1 cellular context compared by ENCODE assay signal in genomic region chr3:194512895-194513601, GRCh38.
A peak's percentile ranks its signal among the peaks of the same experiment; 100 is the strongest.
TF ChIP-seq lines count a peak whose summit lies in the region.

No MANE protein-coding gene starts in this region.

TF ChIP-seq in HepG2, 621 proteins besides CTCF, POLR2A, EP300 and RAD21 (continued from another document and continues in another):
- TF ChIP-seq, protein P1, sequence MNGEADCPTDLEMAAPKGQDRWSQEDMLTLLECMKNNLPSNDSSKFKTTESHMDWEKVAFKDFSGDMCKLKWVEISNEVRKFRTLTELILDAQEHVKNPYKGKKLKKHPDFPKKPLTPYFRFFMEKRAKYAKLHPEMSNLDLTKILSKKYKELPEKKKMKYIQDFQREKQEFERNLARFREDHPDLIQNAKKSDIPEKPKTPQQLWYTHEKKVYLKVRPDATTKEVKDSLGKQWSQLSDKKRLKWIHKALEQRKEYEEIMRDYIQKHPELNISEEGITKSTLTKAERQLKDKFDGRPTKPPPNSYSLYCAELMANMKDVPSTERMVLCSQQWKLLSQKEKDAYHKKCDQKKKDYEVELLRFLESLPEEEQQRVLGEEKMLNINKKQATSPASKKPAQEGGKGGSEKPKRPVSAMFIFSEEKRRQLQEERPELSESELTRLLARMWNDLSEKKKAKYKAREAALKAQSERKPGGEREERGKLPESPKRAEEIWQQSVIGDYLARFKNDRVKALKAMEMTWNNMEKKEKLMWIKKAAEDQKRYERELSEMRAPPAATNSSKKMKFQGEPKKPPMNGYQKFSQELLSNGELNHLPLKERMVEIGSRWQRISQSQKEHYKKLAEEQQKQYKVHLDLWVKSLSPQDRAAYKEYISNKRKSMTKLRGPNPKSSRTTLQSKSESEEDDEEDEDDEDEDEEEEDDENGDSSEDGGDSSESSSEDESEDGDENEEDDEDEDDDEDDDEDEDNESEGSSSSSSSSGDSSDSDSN (CRISPR knock-in tag; IDR thresholded peaks at IDR 0.05), result peak; percentile 32; the same call in 1 of the 2 replicates
- no peak for TF ChIP-seq ZNF567 (CRISPR knock-in tag; IDR thresholded peaks at IDR 0.05; ENCODE audit: borderline replicate concordance)
- TF ChIP-seq NR2F6 (IDR thresholded peaks at IDR 0.05), result no peak
- TF ChIP-seq NR2F6 (CRISPR knock-in tag; IDR thresholded peaks at IDR 0.05), result peak; percentile 50
- TF ChIP-seq SALL1 (CRISPR knock-in tag; IDR thresholded peaks at IDR 0.05), result peak; percentile 63
- TF ChIP-seq SAP130 (CRISPR knock-in tag; IDR thresholded peaks at IDR 0.05; ENCODE audit: low read depth), result peak; percentile 69
- TF ChIP-seq ZNF616 (CRISPR knock-in tag; IDR thresholded peaks at IDR 0.05; ENCODE audit: low read depth), result no peak
- no peak for TF ChIP-seq ZNF281 (CRISPR knock-in tag; IDR thresholded peaks at IDR 0.05; ENCODE audit: borderline replicate concordance)
- TF ChIP-seq SP5 (CRISPR knock-in tag; IDR thresholded peaks at IDR 0.05; ENCODE audit: borderline replicate concordance, low read depth), result peak; percentile 91
- TF ChIP-seq ELF1 (CRISPR knock-in tag; IDR thresholded peaks at IDR 0.05), result 0 out of 2 replicates have a peak, but pooled peaks have one; percentile 17
- TF ChIP-seq, protein P2, sequence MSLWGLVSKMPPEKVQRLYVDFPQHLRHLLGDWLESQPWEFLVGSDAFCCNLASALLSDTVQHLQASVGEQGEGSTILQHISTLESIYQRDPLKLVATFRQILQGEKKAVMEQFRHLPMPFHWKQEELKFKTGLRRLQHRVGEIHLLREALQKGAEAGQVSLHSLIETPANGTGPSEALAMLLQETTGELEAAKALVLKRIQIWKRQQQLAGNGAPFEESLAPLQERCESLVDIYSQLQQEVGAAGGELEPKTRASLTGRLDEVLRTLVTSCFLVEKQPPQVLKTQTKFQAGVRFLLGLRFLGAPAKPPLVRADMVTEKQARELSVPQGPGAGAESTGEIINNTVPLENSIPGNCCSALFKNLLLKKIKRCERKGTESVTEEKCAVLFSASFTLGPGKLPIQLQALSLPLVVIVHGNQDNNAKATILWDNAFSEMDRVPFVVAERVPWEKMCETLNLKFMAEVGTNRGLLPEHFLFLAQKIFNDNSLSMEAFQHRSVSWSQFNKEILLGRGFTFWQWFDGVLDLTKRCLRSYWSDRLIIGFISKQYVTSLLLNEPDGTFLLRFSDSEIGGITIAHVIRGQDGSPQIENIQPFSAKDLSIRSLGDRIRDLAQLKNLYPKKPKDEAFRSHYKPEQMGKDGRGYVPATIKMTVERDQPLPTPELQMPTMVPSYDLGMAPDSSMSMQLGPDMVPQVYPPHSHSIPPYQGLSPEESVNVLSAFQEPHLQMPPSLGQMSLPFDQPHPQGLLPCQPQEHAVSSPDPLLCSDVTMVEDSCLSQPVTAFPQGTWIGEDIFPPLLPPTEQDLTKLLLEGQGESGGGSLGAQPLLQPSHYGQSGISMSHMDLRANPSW (CRISPR knock-in tag; IDR thresholded peaks at IDR 0.05; ENCODE audit: borderline replicate concordance), result 0 out of 2 replicates have a peak, but pooled peaks have one; percentile 39
- 0 out of 2 replicates have a peak, but pooled peaks have one; percentile 41 for TF ChIP-seq ZNF512B (CRISPR knock-in tag; IDR thresholded peaks at IDR 0.05; ENCODE audit: borderline replicate concordance)
- TF ChIP-seq, protein P3, sequence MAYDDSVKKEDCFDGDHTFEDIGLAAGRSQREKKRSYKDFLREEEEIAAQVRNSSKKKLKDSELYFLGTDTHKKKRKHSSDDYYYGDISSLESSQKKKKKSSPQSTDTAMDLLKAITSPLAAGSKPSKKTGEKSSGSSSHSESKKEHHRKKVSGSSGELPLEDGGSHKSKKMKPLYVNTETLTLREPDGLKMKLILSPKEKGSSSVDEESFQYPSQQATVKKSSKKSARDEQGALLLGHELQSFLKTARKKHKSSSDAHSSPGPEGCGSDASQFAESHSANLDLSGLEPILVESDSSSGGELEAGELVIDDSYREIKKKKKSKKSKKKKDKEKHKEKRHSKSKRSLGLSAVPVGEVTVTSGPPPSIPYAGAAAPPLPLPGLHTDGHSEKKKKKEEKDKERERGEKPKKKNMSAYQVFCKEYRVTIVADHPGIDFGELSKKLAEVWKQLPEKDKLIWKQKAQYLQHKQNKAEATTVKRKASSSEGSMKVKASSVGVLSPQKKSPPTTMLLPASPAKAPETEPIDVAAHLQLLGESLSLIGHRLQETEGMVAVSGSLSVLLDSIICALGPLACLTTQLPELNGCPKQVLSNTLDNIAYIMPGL (CRISPR knock-in tag; IDR thresholded peaks at IDR 0.05; ENCODE audit: borderline replicate concordance in 1 of 2, low read depth in 1 of 2), result no peak
- TF ChIP-seq ERF (CRISPR knock-in tag; IDR thresholded peaks at IDR 0.05), result peak; percentile 42; the same call in 1 of the 2 replicates
- TF ChIP-seq, protein P4, sequence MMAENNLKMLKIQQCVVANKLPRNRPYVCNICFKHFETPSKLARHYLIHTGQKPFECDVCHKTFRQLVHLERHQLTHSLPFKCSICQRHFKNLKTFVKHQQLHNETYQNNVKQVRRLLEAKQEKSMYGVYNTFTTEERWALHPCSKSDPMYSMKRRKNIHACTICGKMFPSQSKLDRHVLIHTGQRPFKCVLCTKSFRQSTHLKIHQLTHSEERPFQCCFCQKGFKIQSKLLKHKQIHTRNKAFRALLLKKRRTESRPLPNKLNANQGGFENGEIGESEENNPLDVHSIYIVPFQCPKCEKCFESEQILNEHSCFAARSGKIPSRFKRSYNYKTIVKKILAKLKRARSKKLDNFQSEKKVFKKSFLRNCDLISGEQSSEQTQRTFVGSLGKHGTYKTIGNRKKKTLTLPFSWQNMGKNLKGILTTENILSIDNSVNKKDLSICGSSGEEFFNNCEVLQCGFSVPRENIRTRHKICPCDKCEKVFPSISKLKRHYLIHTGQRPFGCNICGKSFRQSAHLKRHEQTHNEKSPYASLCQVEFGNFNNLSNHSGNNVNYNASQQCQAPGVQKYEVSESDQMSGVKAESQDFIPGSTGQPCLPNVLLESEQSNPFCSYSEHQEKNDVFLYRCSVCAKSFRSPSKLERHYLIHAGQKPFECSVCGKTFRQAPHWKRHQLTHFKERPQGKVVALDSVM (CRISPR knock-in tag; IDR thresholded peaks at IDR 0.05), result peak; percentile 93
- TF ChIP-seq CREM (IDR thresholded peaks at IDR 0.05), result peak; percentile 45
- TF ChIP-seq CREM (CRISPR knock-in tag; IDR thresholded peaks at IDR 0.05), result no peak
- no peak for TF ChIP-seq ZFP62 (CRISPR knock-in tag; IDR thresholded peaks at IDR 0.05)
- TF ChIP-seq HDAC2 (CRISPR knock-in tag; IDR thresholded peaks at IDR 0.05), result 0 out of 2 replicates have a peak, but pooled peaks have one; percentile 28
- peak; percentile 95 for TF ChIP-seq RFXAP (CRISPR knock-in tag; IDR thresholded peaks at IDR 0.05; ENCODE audit: borderline replicate concordance)
- TF ChIP-seq BHLHE40 (IDR thresholded peaks at IDR 0.05; ENCODE audit: low read length), result 0 out of 2 replicates have a peak, but pooled peaks have one; percentile 5
- TF ChIP-seq, protein P5, sequence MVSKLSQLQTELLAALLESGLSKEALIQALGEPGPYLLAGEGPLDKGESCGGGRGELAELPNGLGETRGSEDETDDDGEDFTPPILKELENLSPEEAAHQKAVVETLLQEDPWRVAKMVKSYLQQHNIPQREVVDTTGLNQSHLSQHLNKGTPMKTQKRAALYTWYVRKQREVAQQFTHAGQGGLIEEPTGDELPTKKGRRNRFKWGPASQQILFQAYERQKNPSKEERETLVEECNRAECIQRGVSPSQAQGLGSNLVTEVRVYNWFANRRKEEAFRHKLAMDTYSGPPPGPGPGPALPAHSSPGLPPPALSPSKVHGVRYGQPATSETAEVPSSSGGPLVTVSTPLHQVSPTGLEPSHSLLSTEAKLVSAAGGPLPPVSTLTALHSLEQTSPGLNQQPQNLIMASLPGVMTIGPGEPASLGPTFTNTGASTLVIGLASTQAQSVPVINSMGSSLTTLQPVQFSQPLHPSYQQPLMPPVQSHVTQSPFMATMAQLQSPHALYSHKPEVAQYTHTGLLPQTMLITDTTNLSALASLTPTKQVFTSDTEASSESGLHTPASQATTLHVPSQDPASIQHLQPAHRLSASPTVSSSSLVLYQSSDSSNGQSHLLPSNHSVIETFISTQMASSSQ (IDR thresholded peaks at IDR 0.05; ENCODE audit: low read depth), result 0 out of 2 replicates have a peak, but pooled peaks have one; percentile 10
- TF ChIP-seq, protein P5 (CRISPR knock-in tag; IDR thresholded peaks at IDR 0.05; ENCODE audit: borderline replicate concordance), result no peak; the same call in 1 of the 2 replicates
- TF ChIP-seq GFI1 (CRISPR knock-in tag; IDR thresholded peaks at IDR 0.05; ENCODE audit: borderline replicate concordance), result 0 out of 2 replicates have a peak, but pooled peaks have one; percentile 30
- TF ChIP-seq KLF15 (CRISPR knock-in tag; IDR thresholded peaks at IDR 0.05; ENCODE audit: borderline replicate concordance), result no peak
- TF ChIP-seq PPARG (CRISPR knock-in tag; conservative IDR thresholded peaks at IDR 0.05), result peak; percentile 54; the same call in 1 of the 2 replicates
- no peak for TF ChIP-seq FOXA1 (IDR thresholded peaks at IDR 0.05)
- peak; percentile 89 for TF ChIP-seq FOXA1 (CRISPR knock-in tag; IDR thresholded peaks at IDR 0.05)
- no peak for TF ChIP-seq SOX6 (IDR thresholded peaks at IDR 0.05)
- TF ChIP-seq SOX6 (CRISPR knock-in tag; IDR thresholded peaks at IDR 0.05), result peak; percentile 90
- TF ChIP-seq, protein P6, sequence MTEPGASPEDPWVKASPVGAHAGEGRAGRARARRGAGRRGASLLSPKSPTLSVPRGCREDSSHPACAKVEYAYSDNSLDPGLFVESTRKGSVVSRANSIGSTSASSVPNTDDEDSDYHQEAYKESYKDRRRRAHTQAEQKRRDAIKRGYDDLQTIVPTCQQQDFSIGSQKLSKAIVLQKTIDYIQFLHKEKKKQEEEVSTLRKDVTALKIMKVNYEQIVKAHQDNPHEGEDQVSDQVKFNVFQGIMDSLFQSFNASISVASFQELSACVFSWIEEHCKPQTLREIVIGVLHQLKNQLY (CRISPR knock-in tag; IDR thresholded peaks at IDR 0.05), result peak; percentile 40; the same call in 1 of the 2 replicates
- TF ChIP-seq, protein P7, sequence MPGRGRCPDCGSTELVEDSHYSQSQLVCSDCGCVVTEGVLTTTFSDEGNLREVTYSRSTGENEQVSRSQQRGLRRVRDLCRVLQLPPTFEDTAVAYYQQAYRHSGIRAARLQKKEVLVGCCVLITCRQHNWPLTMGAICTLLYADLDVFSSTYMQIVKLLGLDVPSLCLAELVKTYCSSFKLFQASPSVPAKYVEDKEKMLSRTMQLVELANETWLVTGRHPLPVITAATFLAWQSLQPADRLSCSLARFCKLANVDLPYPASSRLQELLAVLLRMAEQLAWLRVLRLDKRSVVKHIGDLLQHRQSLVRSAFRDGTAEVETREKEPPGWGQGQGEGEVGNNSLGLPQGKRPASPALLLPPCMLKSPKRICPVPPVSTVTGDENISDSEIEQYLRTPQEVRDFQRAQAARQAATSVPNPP (CRISPR knock-in tag; IDR thresholded peaks at IDR 0.05), result no peak
